In genomic region chr1:104648269-104648691, GRCh38 we compare ENCODE assay signal across 8 cellular contexts.
DNase-seq lines count a peak whose midpoint lies in the region; ATAC-seq and TF ChIP-seq lines count a peak whose summit lies in the region.

No MANE protein-coding gene starts in this region.

- no peaks in the 10 kb centered on the region for H3K36me3 ChIP-seq in neuronal stem cell (replicated peaks in 1 of 2; ENCODE audit: control insufficient read depth in 2 of 2, insufficient read depth in 2 of 2, low read length in 2 of 2)

- H3K4me2 ChIP-seq in neuronal stem cell (ENCODE audit: insufficient read depth, low read length, poor library complexity, severe bottlenecking): no peak overlapping the region

- no peak overlapping the region for H2BK120ac ChIP-seq in neuronal stem cell (ENCODE audit: low read depth, low read length)

- H3K4ac ChIP-seq in neuronal stem cell (ENCODE audit: low read length): no peak overlapping the region

- no peak overlapping the region for H4K91ac ChIP-seq in neuronal stem cell (ENCODE audit: low read depth, low read length, poor library complexity)

- H3K9ac ChIP-seq in neuronal stem cell (ENCODE audit: low read depth, low read length, poor library complexity): no peak overlapping the region

- in situ Hi-C loops in astrocyte of the cerebellum (cut with HindIII; ENCODE audit: low sequenced_read_pairs): no loop called here

- no CpG with 5 or more reads among the region's 1 CpG for WGBS in neuronal stem cell (ENCODE audit: extremely low coverage in 2 of 2, insufficient read length in 2 of 2, insufficient replicate concordance in 1 of 2), 2 donors

- H2AK5ac ChIP-seq in neuronal stem cell (ENCODE audit: low read depth, low read length): no peak overlapping the region

- H3K18ac ChIP-seq in neuronal stem cell (ENCODE audit: low read length): no peak overlapping the region

- H3K23ac ChIP-seq in neuronal stem cell (ENCODE audit: low read depth, low read length, poor library complexity): no peak overlapping the region

- H2BK5ac ChIP-seq in neuronal stem cell (ENCODE audit: low read length): no peak overlapping the region

- H3K4me1 ChIP-seq in neuronal stem cell (ENCODE audit: control insufficient read depth in 2 of 2, insufficient read depth in 1 of 2, low read depth in 1 of 2, low read length in 2 of 2): peaks cover 0 to 6% of the 10 kb centered on the region in 2 donors

- no peaks in the 10 kb centered on the region for H3K79me1 ChIP-seq in neuronal stem cell (ENCODE audit: low read depth, low read length)

- no peak overlapping the region for H3K14ac ChIP-seq in neuronal stem cell (ENCODE audit: low read length)

- H3K27ac ChIP-seq in neuronal stem cell (replicated peaks; ENCODE audit: low read length): no peak overlapping the region

- TF ChIP-seq CTCF in GM12875 (IDR thresholded peaks at IDR 0.05; ENCODE audit: borderline replicate concordance, insufficient read depth, low read depth, low read length) (peak; percentile 40; the same call in 1 of the 2 replicates), astrocyte of the cerebellum (IDR thresholded peaks at IDR 0.05; ENCODE audit: low read depth, low read length, missing control alignments) (peak; percentile 25)

- H2AFZ ChIP-seq in neuronal stem cell (ENCODE audit: low read length): no peak overlapping the region

- no peaks in the 10 kb centered on the region for H3K27me3 ChIP-seq in neuronal stem cell (ENCODE audit: control insufficient read depth in 3 of 3, insufficient read depth in 3 of 3, low read depth in 1 of 3, low read length in 3 of 3)

- H3K4me3 ChIP-seq in GM12875 (ENCODE audit: low read depth, low read length) (no peak overlapping the region), astrocyte of the cerebellum (ENCODE audit: low read depth, low read length) (no peak overlapping the region), neuronal stem cell (ENCODE audit: low read length in 2 of 2) (no peak overlapping the region)

- H2BK15ac ChIP-seq in neuronal stem cell (ENCODE audit: low read length): no peak overlapping the region

- H4K8ac ChIP-seq in neuronal stem cell (ENCODE audit: low read depth, low read length): no peak overlapping the region

- no peak overlapping the region for H2BK12ac ChIP-seq in neuronal stem cell (ENCODE audit: low read length)

- no peaks in the 10 kb centered on the region for H3K9me3 ChIP-seq in neuronal stem cell (replicated peaks in 1 of 2; ENCODE audit: control insufficient read depth in 2 of 2, insufficient read depth in 1 of 2, low read depth in 1 of 2, low read length in 2 of 2)

- DNase-seq in NCI-H2029 (lab: John Stamatoyannopoulos, UW) (peak; percentile 10), astrocyte of the cerebellum (ENCODE audit: low read depth) (no peak), neuronal stem cell (ENCODE audit: low spot score) (peak; percentile 32), HCEC 1CT (no peak), activated gamma-delta T cell treated with Interleukin-2 at 50 U/mL for 16 hours (no peak)
- DNase-seq in activated CD4-positive, CD25-positive, alpha-beta regulatory T cell treated with anti-CD3 and anti-CD28 coated beads, Interleukin-2, amount 50 U/mL, for 72 hours: no peak

- ATAC-seq in HG02642 (IDR thresholded peaks at IDR 0.05; ENCODE audit: poor library complexity, unreplicated experiment): peak; percentile 73

Comparison
In these comparisons a context has a peak if more than half of its experiments do, and no peak if none do; other contexts are left out.
1. DNase-seq: peak in NCI-H2029 (single experiment) and neuronal stem cell (single experiment); none in astrocyte of the cerebellum (single experiment), activated CD4-positive, CD25-positive, alpha-beta regulatory T cell treated with anti-CD3 and anti-CD28 coated beads, Interleukin-2, amount 50 U/mL, for 72 hours (single experiment), HCEC 1CT (single experiment) and activated gamma-delta T cell treated with Interleukin-2 at 50 U/mL for 16 hours (single experiment).